In the genomic region with DNA sequence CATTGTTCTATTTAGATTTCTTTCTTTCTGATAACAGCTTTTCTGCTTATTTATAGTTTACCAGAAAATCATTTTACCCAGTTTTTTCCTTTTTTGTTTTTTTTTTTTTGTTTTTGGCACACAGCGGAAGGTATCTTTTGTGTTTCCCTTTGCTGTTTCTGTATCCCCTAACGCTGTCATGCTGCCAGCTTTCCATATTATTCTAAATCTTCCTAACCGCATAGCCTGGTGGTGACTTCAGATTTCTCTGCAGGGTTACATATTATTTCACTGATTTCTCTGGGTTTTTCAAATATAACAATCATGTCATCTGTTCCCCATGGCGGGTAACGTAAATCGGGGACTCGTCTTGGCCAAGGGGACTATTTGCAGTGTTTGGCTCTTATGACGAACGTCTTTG, we compare ENCODE assay signal across 25 cellular contexts.
"Had no signal": no experiment of that assay in that cellular context is flagged by ENCODE, and none has a peak within 500 bp of the region (broad histone marks: within the 10 kb centered on the region; RNA-seq: fewer than 3 reads in every experiment).

No MANE protein-coding gene starts in this region.

- H3K27ac Mint-ChIP-seq: activated B cell treated with CpG ODN at 0.5 μM for 24 hours; activated CD4-positive, alpha-beta T cell treated with anti-CD3 and anti-CD28 coated beads, Interleukin-2, amount 10 ng/mL, durations not matched to agents 24 days and 14 days; activated CD8-positive, alpha-beta memory T cell treated with anti-CD3 and anti-CD28 coated beads, Interleukin-2, amount 10 ng/mL, durations not matched to agents 7 days and 5 days; activated naive CD4-positive, alpha-beta T cell treated with anti-CD3 and anti-CD28 coated beads, Interleukin-2, amount 50 U/mL, for 24 hours; activated naive CD8-positive, alpha-beta T cell treated with anti-CD3 and anti-CD28 coated beads, Interleukin-2, amount 50 U/mL, for 24 hours; activated T-cell treated with anti-CD3 and anti-CD28 coated beads, Interleukin-2, amount 50 U/mL, for 24 hours; activated T-helper 1 cell treated with anti-CD3 and anti-CD28 coated beads, Interleukin-12 subunit alpha, Interleukin-12 subunit beta, Interleukin-2, Interleukin-4 antibody, amounts not matched to agents 30 ng/mL and 10 ng/mL and 1 ng/mL, durations not matched to agents 14 hours and 24 hours and 36 hours; T-helper 17 cell had no signal

- H3K36me3 Mint-ChIP-seq: activated CD8-positive, alpha-beta memory T cell treated with anti-CD3 and anti-CD28 coated beads, Interleukin-2, amount 10 ng/mL, durations not matched to agents 7 days and 5 days; activated naive CD4-positive, alpha-beta T cell treated with anti-CD3 and anti-CD28 coated beads, Interleukin-2, amount 50 U/mL, for 24 hours had no signal

- H3K4me3 Mint-ChIP-seq: activated B cell treated with CpG ODN at 0.5 μM for 24 hours; activated CD4-positive, alpha-beta T cell treated with anti-CD3 and anti-CD28 coated beads, Interleukin-2, amount 10 ng/mL, durations not matched to agents 24 days and 14 days; activated CD8-positive, alpha-beta memory T cell treated with anti-CD3 and anti-CD28 coated beads, Interleukin-2, amount 10 ng/mL, durations not matched to agents 7 days and 5 days; activated naive CD4-positive, alpha-beta T cell treated with anti-CD3 and anti-CD28 coated beads, Interleukin-2, amount 50 U/mL, for 24 hours; activated naive CD8-positive, alpha-beta T cell treated with anti-CD3 and anti-CD28 coated beads, Interleukin-2, amount 50 U/mL, for 24 hours; activated T-cell treated with anti-CD3 and anti-CD28 coated beads, Interleukin-2, amount 50 U/mL, for 24 hours; activated T-helper 1 cell treated with anti-CD3 and anti-CD28 coated beads, Interleukin-12 subunit alpha, Interleukin-12 subunit beta, Interleukin-2, Interleukin-4 antibody, amounts not matched to agents 30 ng/mL and 10 ng/mL and 1 ng/mL, durations not matched to agents 14 hours and 24 hours and 36 hours; T-helper 17 cell had no signal

- H3K9me3 Mint-ChIP-seq: activated B cell treated with CpG ODN at 0.5 μM for 24 hours; activated CD4-positive, alpha-beta T cell treated with anti-CD3 and anti-CD28 coated beads, Interleukin-2, amount 10 ng/mL, durations not matched to agents 24 days and 14 days; activated naive CD4-positive, alpha-beta T cell treated with anti-CD3 and anti-CD28 coated beads, Interleukin-2, amount 50 U/mL, for 24 hours; activated naive CD8-positive, alpha-beta T cell treated with anti-CD3 and anti-CD28 coated beads, Interleukin-2, amount 50 U/mL, for 24 hours; activated T-cell treated with anti-CD3 and anti-CD28 coated beads, Interleukin-2, amount 50 U/mL, for 24 hours; activated T-helper 1 cell treated with anti-CD3 and anti-CD28 coated beads, Interleukin-12 subunit alpha, Interleukin-12 subunit beta, Interleukin-2, Interleukin-4 antibody, amounts not matched to agents 30 ng/mL and 10 ng/mL and 1 ng/mL, durations not matched to agents 14 hours and 24 hours and 36 hours had no signal

- H3K4me1 Mint-ChIP-seq: activated B cell treated with CpG ODN at 0.5 μM for 24 hours; activated CD4-positive, alpha-beta T cell treated with anti-CD3 and anti-CD28 coated beads, Interleukin-2, amount 10 ng/mL, durations not matched to agents 24 days and 14 days; activated CD8-positive, alpha-beta memory T cell treated with anti-CD3 and anti-CD28 coated beads, Interleukin-2, amount 10 ng/mL, durations not matched to agents 7 days and 5 days; activated naive CD4-positive, alpha-beta T cell treated with anti-CD3 and anti-CD28 coated beads, Interleukin-2, amount 50 U/mL, for 24 hours; activated naive CD8-positive, alpha-beta T cell treated with anti-CD3 and anti-CD28 coated beads, Interleukin-2, amount 50 U/mL, for 24 hours; T-helper 17 cell had no signal

- FAIRE-seq: astrocyte, bronchial epithelial cell had no signal

- H3K4me3 ChIP-seq: PC-9 had no signal

- DNase-seq: activated B cell treated with CpG ODN at 0.5 μM for 24 hours; activated CD4-positive, alpha-beta T cell treated with anti-CD3 and anti-CD28 coated beads for 1 hour; activated CD4-positive, alpha-beta T cell treated with anti-CD3 and anti-CD28 coated beads, Interleukin-2, amount 10 ng/mL, durations not matched to agents 24 days and 14 days; activated CD4-positive, alpha-beta T cell treated with anti-CD3 and anti-CD28 coated beads, Interleukin-2, amount 50 U/mL, for 48 hours; activated CD8-positive, alpha-beta memory T cell treated with anti-CD3 and anti-CD28 coated beads, Interleukin-2, amount 10 ng/mL, durations not matched to agents 7 days and 5 days; activated effector memory CD4-positive, alpha-beta T cell treated with Interleukin-2 at 50 U/mL for 16 hours; activated naive CD4-positive, alpha-beta T cell; activated naive CD8-positive, alpha-beta T cell treated with anti-CD3 and anti-CD28 coated beads, Interleukin-2, amount 50 U/mL, for 24 hours; activated T-cell treated with anti-CD3 and anti-CD28 coated beads, Interleukin-2, amount 50 U/mL, for 24 hours; amygdala; central memory CD4-positive, alpha-beta T cell; NCI-H1048; NCI-H146; NCI-H1930; NCI-H2171; NCI-H2227 treated with DMSO at 0.1 percent for 48 hours; NCI-H526 treated with DMSO at 0.1 percent for 48 hours; PC-9; SIG-M5; T-helper 17 cell; T-helper 9 cell had no signal

- H3K27ac ChIP-seq: PC-9 had no signal
